ENCODE assay signal across 21 cellular contexts in genomic region chr6:117513778-117514371, GRCh38. TPM values are rescaled to one million over a fixed set of nuclear protein-coding genes. Genes with fewer than 3 reads are reported as not detected.
DNase-seq lines count a peak whose midpoint lies in the region; ATAC-seq, FAIRE-seq and TF ChIP-seq lines count a peak whose summit lies in the region.
"Had no signal": no experiment of that assay in that cellular context is flagged by ENCODE, and none has a peak within 500 bp of the region (broad histone marks: within the 10 kb centered on the region; RNA-seq: fewer than 3 reads in every experiment).

No MANE protein-coding gene starts in this region.

- TF ChIP-seq EP300 in A549 (IDR thresholded peaks at IDR 0.05), result peak in 1 of 2 experiments; percentile 56; a peak in 1 of 5 replicates

- peaks cover 2% of the 10 kb centered on the region; the same call in 1 of the 3 replicates for H3K9me3 ChIP-seq in A549
- H3K9me3 ChIP-seq in mesenchymal stem cell (ENCODE audit: control insufficient read depth, low read length), result no peaks in the 10 kb centered on the region
- H3K9me3 ChIP-seq: MG63 had no signal

- peak overlapping the region; percentile 88 to 95 for H3K27ac ChIP-seq in A549
- peak overlapping the region; percentile 78 for H3K27ac ChIP-seq in mesenchymal stem cell (ENCODE audit: low read length, poor library complexity, severe bottlenecking)
- H3K27ac ChIP-seq: RWPE1 had no signal

- CTCF ChIA-PET in A549 (lab: Yijun Ruan, JAX), result interaction anchor here (1.0 kb wide), 1 partner anchor 43 kb away, joined by 3 read pairs; no protein-coding TSS in a partner anchor

- no peak for TF ChIP-seq RAD21 in A549 (conservative IDR thresholded peaks at IDR 0.05 in 1 of 2, IDR thresholded peaks at IDR 0.05 in 1 of 2)

- H3K4me3 ChIP-seq in A549, result 0 out of 3 replicates have a peak overlapping the region, but pooled peaks have one; percentile 12
- no peak overlapping the region for H3K4me3 ChIP-seq in mesenchymal stem cell (ENCODE audit: insufficient read depth in 1 of 2, low read depth in 1 of 2, low read length in 2 of 2)
- H3K4me3 ChIP-seq in H7 (ENCODE audit: insufficient read depth, low read depth, low read length), result no peak overlapping the region
- H3K4me3 ChIP-seq: MG63 had no signal

- TF ChIP-seq POLR2A in A549 (IDR thresholded peaks at IDR 0.05; ENCODE audit: low read length), result no peak

- peak; percentile 46 to 60; a peak in 5 of 6 replicates for ATAC-seq in A549
- ATAC-seq in SK-N-SH treated with all-trans-retinoic acid at 6 μM for 48 hours, result peak; percentile 52
- no peak for ATAC-seq in HG03469 (IDR thresholded peaks at IDR 0.05; ENCODE audit: unreplicated experiment)

- intact Hi-C loops in activated CD4-positive, alpha-beta T cell treated with anti-CD3 and anti-CD28 coated beads, Interleukin-2, amount 10 ng/mL, durations not matched to agents 24 days and 14 days (cut with micrococcal nuclease), result no loop called here

- H2BK5ac ChIP-seq in mesenchymal stem cell (ENCODE audit: low read depth, low read length, poor library complexity, severe bottlenecking), result no peak overlapping the region

- H3K4me1 ChIP-seq in A549 (peaks cover 99% of the 10 kb centered on the region), mesenchymal stem cell (ENCODE audit: control insufficient read depth, insufficient read depth, low read depth, low read length) (peaks cover 12% of the 10 kb centered on the region)

- no peak overlapping the region for H2AFZ ChIP-seq in mesenchymal stem cell (ENCODE audit: low read depth, low read length)

- no peak overlapping the region for H3K23ac ChIP-seq in mesenchymal stem cell (ENCODE audit: low read length in 2 of 2)

- H3K14ac ChIP-seq in mesenchymal stem cell (ENCODE audit: low read length in 2 of 2), result no peak overlapping the region

- H3K4ac ChIP-seq in mesenchymal stem cell (ENCODE audit: low read depth in 1 of 2, low read length in 2 of 2), result no peak overlapping the region

- H3K9me3 Mint-ChIP-seq in osteocyte (ENCODE audit: unreplicated experiment), result no peaks in the 10 kb centered on the region
- no peaks in the 10 kb centered on the region for H3K9me3 Mint-ChIP-seq in activated CD4-positive, alpha-beta T cell treated with anti-CD3 and anti-CD28 coated beads, Interleukin-2, amount 10 ng/mL, durations not matched to agents 24 days and 14 days

- POLR2A ChIA-PET in A549 (lab: Yijun Ruan, JAX), result no interaction called here

- FAIRE-seq in A549 (lab: Jason Lieb, UNC), result no peak
- FAIRE-seq: GM18507, H54, HTR-8/SVneo had no signal

- no peak overlapping the region for H2BK12ac ChIP-seq in mesenchymal stem cell (ENCODE audit: low read length in 2 of 2)

- peaks cover 53% of the 10 kb centered on the region for H3K4me1 Mint-ChIP-seq in osteocyte (ENCODE audit: unreplicated experiment)
- no peaks in the 10 kb centered on the region for H3K4me1 Mint-ChIP-seq in activated CD4-positive, alpha-beta T cell treated with anti-CD3 and anti-CD28 coated beads, Interleukin-2, amount 10 ng/mL, durations not matched to agents 24 days and 14 days

- peaks cover 15% of the 10 kb centered on the region for H3K79me1 ChIP-seq in mesenchymal stem cell (replicated peaks; ENCODE audit: low read length, poor library complexity, severe bottlenecking)

- no peak overlapping the region for H2BK120ac ChIP-seq in mesenchymal stem cell (ENCODE audit: low read depth, low read length)

- WGBS in A549 (ENCODE audit: missing lambda C conversion rate), result 35% methylated on average over 7 of the region's 7 CpGs
- 97% methylated on average over 5 of the region's 7 CpGs for WGBS in mesenchymal stem cell

- H3K27ac Mint-ChIP-seq in osteocyte (ENCODE audit: unreplicated experiment), result peak overlapping the region; percentile 65
- no peak overlapping the region for H3K27ac Mint-ChIP-seq in activated CD4-positive, alpha-beta T cell treated with anti-CD3 and anti-CD28 coated beads, Interleukin-2, amount 10 ng/mL, durations not matched to agents 24 days and 14 days

- no peak overlapping the region for H2AK5ac ChIP-seq in mesenchymal stem cell (ENCODE audit: low read length, severe bottlenecking)

- no peaks in the 10 kb centered on the region for H3K27me3 Mint-ChIP-seq in osteocyte (ENCODE audit: unreplicated experiment)
- H3K27me3 Mint-ChIP-seq in activated CD4-positive, alpha-beta T cell treated with anti-CD3 and anti-CD28 coated beads, Interleukin-2, amount 10 ng/mL, durations not matched to agents 24 days and 14 days, result peaks cover 5% of the 10 kb centered on the region

- H3K9ac ChIP-seq in mesenchymal stem cell (ENCODE audit: low read length), result no peak overlapping the region

- H3K4me2 ChIP-seq in A549, result peak overlapping the region; percentile 69
- H3K4me2 ChIP-seq in mesenchymal stem cell (ENCODE audit: low read length, poor library complexity, severe bottlenecking), result peak overlapping the region; percentile 40

- no peak overlapping the region for H4K91ac ChIP-seq in mesenchymal stem cell (ENCODE audit: low read length)

- DNase-seq in A549 (ENCODE audit: low read depth in 1 of 2, low spot score in 1 of 2) (no peak), mesenchymal stem cell (no peak), osteocyte (ENCODE audit: extremely low spot score, unreplicated experiment) (no peak), H7 (no peak), COR-L47 (lab: John Stamatoyannopoulos, UW) (no peak)
- DNase-seq in activated CD4-positive, alpha-beta T cell treated with anti-CD3 and anti-CD28 coated beads, Interleukin-2, amount 10 ng/mL, durations not matched to agents 24 days and 14 days, result no peak
- DNase-seq: 8988T, DMS53, KBM-7, MG63, NCI-H2029, NCI-H446 treated with DMSO at 0.1 percent for 48 hours, NCI-H526, SHP77 had no signal

- H3K27me3 ChIP-seq in mesenchymal stem cell (ENCODE audit: control insufficient read depth in 1 of 2, insufficient read depth in 1 of 2, low read length in 2 of 2), result no peaks in the 10 kb centered on the region
- no peaks in the 10 kb centered on the region for H3K27me3 ChIP-seq in H7 (ENCODE audit: control insufficient read depth, insufficient read depth, low read length)
- H3K27me3 ChIP-seq: MG63 had no signal

- H3K36me3 ChIP-seq in mesenchymal stem cell (ENCODE audit: control insufficient read depth in 1 of 2, insufficient read depth in 2 of 2, low read depth in 1 of 2, low read length in 2 of 2) (peaks cover 0 to 11% of the 10 kb centered on the region in 2 experiments), H7 (replicated peaks; ENCODE audit: control insufficient read depth, insufficient read depth, low read length) (no peaks in the 10 kb centered on the region)

- H3K36me3 Mint-ChIP-seq in osteocyte (ENCODE audit: unreplicated experiment), result peaks cover 2% of the 10 kb centered on the region
- H3K36me3 Mint-ChIP-seq in activated CD4-positive, alpha-beta T cell treated with anti-CD3 and anti-CD28 coated beads, Interleukin-2, amount 10 ng/mL, durations not matched to agents 24 days and 14 days (ENCODE audit: low read depth), result no peaks in the 10 kb centered on the region

- H2BK15ac ChIP-seq in mesenchymal stem cell (ENCODE audit: low read depth, poor library complexity, severe bottlenecking), result no peak overlapping the region

- H4K8ac ChIP-seq in mesenchymal stem cell (ENCODE audit: low read length), result no peak overlapping the region

- TF ChIP-seq CTCF in A549 (IDR thresholded peaks at IDR 0.05), result no peak
- no peak for TF ChIP-seq CTCF in osteocyte (IDR thresholded peaks at IDR 0.05)

- no peak overlapping the region for H3K4me3 Mint-ChIP-seq in osteocyte (ENCODE audit: unreplicated experiment)
- H3K4me3 Mint-ChIP-seq in activated CD4-positive, alpha-beta T cell treated with anti-CD3 and anti-CD28 coated beads, Interleukin-2, amount 10 ng/mL, durations not matched to agents 24 days and 14 days, result no peak overlapping the region

- H3K18ac ChIP-seq in mesenchymal stem cell (ENCODE audit: low read depth in 1 of 2, low read length in 2 of 2), result no peak overlapping the region

TF ChIP-seq in A549, 52 proteins besides CTCF, POLR2A, EP300 and RAD21 (continues in another document):
- no peak for TF ChIP-seq ATOH8 (CRISPR knock-in tag; IDR thresholded peaks at IDR 0.05; ENCODE audit: low read depth)

TF ChIP-seq in SK-N-SH treated with all-trans-retinoic acid at 6 μM for 48 hours, 23 proteins besides CTCF, POLR2A, EP300 and RAD21:
- TF ChIP-seq RARB (CRISPR knock-in tag; IDR thresholded peaks at IDR 0.05) (no peak), CREB5 (CRISPR knock-in tag; IDR thresholded peaks at IDR 0.05; ENCODE audit: low read depth) (no peak)
TF ChIP-seq in SK-N-SH treated with all-trans-retinoic acid at 6 μM for 48 hours: peak in this region for 0.

RNA-seq across cellular contexts. Expression of gene DCBLD1, which starts 31.4 kb away (rescaled TPM):
- 39.3 and 49.1 TPM in 2 replicates for polyA plus RNA-seq in A549 (2011; rRNA removed)
- 14.1 and 18.1 TPM in 2 replicates for polyA plus RNA-seq in A549 (2012; cell fraction: cytosol; rRNA removed)
- 37.0 and 37.9 TPM in 2 replicates for polyA plus RNA-seq in A549 (2012; cell fraction: nucleus; rRNA removed)
- 48.0 to 60.4 TPM (median 58.4 TPM) in 3 replicates for polyA plus RNA-seq in A549 (2017; fragmentation: RNase III; extraction: RNeasy Plus Mini Kit Qiagen cat#74134 plus additional on column Dnase treatment)
- 31.1 and 35.7 TPM in 2 replicates for polyA minus RNA-seq in A549 (2011; rRNA and poly(A)+ RNA removed)
- 58.0 TPM for polyA plus RNA-seq in mesenchymal stem cell (2013, experiment 1 of 2)
- polyA plus RNA-seq in mesenchymal stem cell (2013, experiment 2 of 2), result 59.6 TPM
- total RNA-seq in osteocyte, result 12.2 and 14.9 TPM in 2 replicates
- 12.0 and 12.1 TPM in 2 replicates for total RNA-seq in H7 (2014; rRNA removed; shearing (Covaris generic))
- total RNA-seq in activated CD4-positive, alpha-beta T cell treated with anti-CD3 and anti-CD28 coated beads, Interleukin-2, amount 10 ng/mL, durations not matched to agents 24 days and 14 days, result 3.7 and 4.8 TPM in 2 replicates
- total RNA-seq: G401 had no signal
